1 cellular context compared by ENCODE assay signal in genomic region chr11:67391304-67392181, GRCh38.
A peak's percentile ranks its signal among the peaks of the same experiment; 100 is the strongest.
TF ChIP-seq lines count a peak whose summit lies in the region.

Gene RAD9A, plus strand, starts transcription at chr11:67391986. Its CDS starts 59 bp downstream, at chr11:67392045.

TF ChIP-seq in HepG2, 621 proteins besides CTCF, POLR2A, EP300 and RAD21 (continued from another document and continues in another):
- TF ChIP-seq, protein P1, sequence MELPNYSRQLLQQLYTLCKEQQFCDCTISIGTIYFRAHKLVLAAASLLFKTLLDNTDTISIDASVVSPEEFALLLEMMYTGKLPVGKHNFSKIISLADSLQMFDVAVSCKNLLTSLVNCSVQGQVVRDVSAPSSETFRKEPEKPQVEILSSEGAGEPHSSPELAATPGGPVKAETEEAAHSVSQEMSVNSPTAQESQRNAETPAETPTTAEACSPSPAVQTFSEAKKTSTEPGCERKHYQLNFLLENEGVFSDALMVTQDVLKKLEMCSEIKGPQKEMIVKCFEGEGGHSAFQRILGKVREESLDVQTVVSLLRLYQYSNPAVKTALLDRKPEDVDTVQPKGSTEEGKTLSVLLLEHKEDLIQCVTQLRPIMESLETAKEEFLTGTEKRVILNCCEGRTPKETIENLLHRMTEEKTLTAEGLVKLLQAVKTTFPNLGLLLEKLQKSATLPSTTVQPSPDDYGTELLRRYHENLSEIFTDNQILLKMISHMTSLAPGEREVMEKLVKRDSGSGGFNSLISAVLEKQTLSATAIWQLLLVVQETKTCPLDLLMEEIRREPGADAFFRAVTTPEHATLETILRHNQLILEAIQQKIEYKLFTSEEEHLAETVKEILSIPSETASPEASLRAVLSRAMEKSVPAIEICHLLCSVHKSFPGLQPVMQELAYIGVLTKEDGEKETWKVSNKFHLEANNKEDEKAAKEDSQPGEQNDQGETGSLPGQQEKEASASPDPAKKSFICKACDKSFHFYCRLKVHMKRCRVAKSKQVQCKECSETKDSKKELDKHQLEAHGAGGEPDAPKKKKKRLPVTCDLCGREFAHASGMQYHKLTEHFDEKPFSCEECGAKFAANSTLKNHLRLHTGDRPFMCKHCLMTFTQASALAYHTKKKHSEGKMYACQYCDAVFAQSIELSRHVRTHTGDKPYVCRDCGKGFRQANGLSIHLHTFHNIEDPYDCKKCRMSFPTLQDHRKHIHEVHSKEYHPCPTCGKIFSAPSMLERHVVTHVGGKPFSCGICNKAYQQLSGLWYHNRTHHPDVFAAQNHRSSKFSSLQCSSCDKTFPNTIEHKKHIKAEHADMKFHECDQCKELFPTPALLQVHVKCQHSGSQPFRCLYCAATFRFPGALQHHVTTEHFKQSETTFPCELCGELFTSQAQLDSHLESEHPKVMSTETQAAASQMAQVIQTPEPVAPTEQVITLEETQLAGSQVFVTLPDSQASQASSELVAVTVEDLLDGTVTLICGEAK (IDR thresholded peaks at IDR 0.05): no peak
- TF ChIP-seq, protein P1 (CRISPR knock-in tag; IDR thresholded peaks at IDR 0.05): peak; percentile 81
- TF ChIP-seq, protein P2, sequence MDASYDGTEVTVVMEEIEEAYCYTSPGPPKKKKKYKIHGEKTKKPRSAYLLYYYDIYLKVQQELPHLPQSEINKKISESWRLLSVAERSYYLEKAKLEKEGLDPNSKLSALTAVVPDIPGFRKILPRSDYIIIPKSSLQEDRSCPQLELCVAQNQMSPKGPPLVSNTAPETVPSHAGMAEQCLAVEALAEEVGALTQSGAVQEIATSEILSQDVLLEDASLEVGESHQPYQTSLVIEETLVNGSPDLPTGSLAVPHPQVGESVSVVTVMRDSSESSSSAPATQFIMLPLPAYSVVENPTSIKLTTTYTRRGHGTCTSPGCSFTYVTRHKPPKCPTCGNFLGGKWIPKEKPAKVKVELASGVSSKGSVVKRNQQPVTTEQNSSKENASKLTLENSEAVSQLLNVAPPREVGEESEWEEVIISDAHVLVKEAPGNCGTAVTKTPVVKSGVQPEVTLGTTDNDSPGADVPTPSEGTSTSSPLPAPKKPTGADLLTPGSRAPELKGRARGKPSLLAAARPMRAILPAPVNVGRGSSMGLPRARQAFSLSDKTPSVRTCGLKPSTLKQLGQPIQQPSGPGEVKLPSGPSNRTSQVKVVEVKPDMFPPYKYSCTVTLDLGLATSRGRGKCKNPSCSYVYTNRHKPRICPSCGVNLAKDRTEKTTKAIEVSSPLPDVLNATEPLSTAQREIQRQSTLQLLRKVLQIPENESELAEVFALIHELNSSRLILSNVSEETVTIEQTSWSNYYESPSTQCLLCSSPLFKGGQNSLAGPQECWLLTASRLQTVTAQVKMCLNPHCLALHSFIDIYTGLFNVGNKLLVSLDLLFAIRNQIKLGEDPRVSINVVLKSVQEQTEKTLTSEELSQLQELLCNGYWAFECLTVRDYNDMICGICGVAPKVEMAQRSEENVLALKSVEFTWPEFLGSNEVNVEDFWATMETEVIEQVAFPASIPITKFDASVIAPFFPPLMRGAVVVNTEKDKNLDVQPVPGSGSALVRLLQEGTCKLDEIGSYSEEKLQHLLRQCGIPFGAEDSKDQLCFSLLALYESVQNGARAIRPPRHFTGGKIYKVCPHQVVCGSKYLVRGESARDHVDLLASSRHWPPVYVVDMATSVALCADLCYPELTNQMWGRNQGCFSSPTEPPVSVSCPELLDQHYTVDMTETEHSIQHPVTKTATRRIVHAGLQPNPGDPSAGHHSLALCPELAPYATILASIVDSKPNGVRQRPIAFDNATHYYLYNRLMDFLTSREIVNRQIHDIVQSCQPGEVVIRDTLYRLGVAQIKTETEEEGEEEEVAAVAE (CRISPR knock-in tag; IDR thresholded peaks at IDR 0.05; ENCODE audit: borderline replicate concordance): peak; percentile 20; the same call in 1 of the 2 replicates
- TF ChIP-seq ZNF737 (CRISPR knock-in tag; IDR thresholded peaks at IDR 0.05; ENCODE audit: borderline replicate concordance) (0 out of 2 replicates have a peak, but pooled peaks have one; percentile 15), ZNF256 (CRISPR knock-in tag; conservative IDR thresholded peaks at IDR 0.05) (no peak), JARID2 (CRISPR knock-in tag; IDR thresholded peaks at IDR 0.05; ENCODE audit: insufficient replicate concordance) (peak; percentile 69), KLF11 (CRISPR knock-in tag; IDR thresholded peaks at IDR 0.05) (no peak), BRD4 (CRISPR knock-in tag; IDR thresholded peaks at IDR 0.05) (0 out of 2 replicates have a peak, but pooled peaks have one; percentile 28), RAD51 (IDR thresholded peaks at IDR 0.05; ENCODE audit: borderline replicate concordance) (peak; percentile 100), ZNF510 (CRISPR knock-in tag; IDR thresholded peaks at IDR 0.05; ENCODE audit: low read depth) (no peak), SAFB2 (CRISPR knock-in tag; IDR thresholded peaks at IDR 0.05; ENCODE audit: borderline replicate concordance, low read depth) (peak; percentile 66; the same call in 1 of the 2 replicates), ZNF609 (CRISPR knock-in tag; IDR thresholded peaks at IDR 0.05; ENCODE audit: borderline replicate concordance) (peak; percentile 59; the same call in 1 of the 2 replicates), NCOR1 (IDR thresholded peaks at IDR 0.05; ENCODE audit: borderline replicate concordance, low read length) (no peak; the same call in 1 of the 2 replicates), SCMH1 (CRISPR knock-in tag; IDR thresholded peaks at IDR 0.05; ENCODE audit: borderline replicate concordance) (no peak), MAFK (conservative IDR thresholded peaks at IDR 0.05 in 1 of 2, IDR thresholded peaks at IDR 0.05 in 1 of 2; ENCODE audit: low read length in 2 of 2) (no peak), ZNF549 (CRISPR knock-in tag; IDR thresholded peaks at IDR 0.05) (no peak), ZNF749 (CRISPR knock-in tag; IDR thresholded peaks at IDR 0.05; ENCODE audit: borderline replicate concordance) (no peak; the same call in 1 of the 2 replicates), SMARCE1 (IDR thresholded peaks at IDR 0.05; ENCODE audit: borderline replicate concordance) (no peak), TOPORS (CRISPR knock-in tag; IDR thresholded peaks at IDR 0.05) (peak; percentile 88), SATB2 (CRISPR knock-in tag; IDR thresholded peaks at IDR 0.05) (no peak), ZC3H4 (CRISPR knock-in tag; IDR thresholded peaks at IDR 0.05; ENCODE audit: borderline replicate concordance) (no peak), ZNF282 (IDR thresholded peaks at IDR 0.05; ENCODE audit: partially characterized antibody) (no peak), ZBTB1 (CRISPR knock-in tag; IDR thresholded peaks at IDR 0.05; ENCODE audit: borderline replicate concordance) (no peak), ZNF563 (CRISPR knock-in tag; IDR thresholded peaks at IDR 0.05) (peak; percentile 92; the same call in 1 of the 2 replicates), DDIT3 (CRISPR knock-in tag; IDR thresholded peaks at IDR 0.05) (no peak), FIP1L1 (IDR thresholded peaks at IDR 0.05; ENCODE audit: borderline replicate concordance, insufficient read depth, low read depth, low read length) (no peak), ZNF761 (CRISPR knock-in tag; conservative IDR thresholded peaks at IDR 0.05) (peak; percentile 68), ZNF230 (CRISPR knock-in tag; IDR thresholded peaks at IDR 0.05) (peak; percentile 92), FOXP4 (CRISPR knock-in tag; IDR thresholded peaks at IDR 0.05) (peak; percentile 57; the same call in 1 of the 2 replicates), ZNF7 (CRISPR knock-in tag; IDR thresholded peaks at IDR 0.05) (no peak), ZSCAN20 (CRISPR knock-in tag; IDR thresholded peaks at IDR 0.05; ENCODE audit: borderline replicate concordance) (no peak), ZNF558 (CRISPR knock-in tag; IDR thresholded peaks at IDR 0.05; ENCODE audit: borderline replicate concordance) (no peak), TRIM24 (CRISPR knock-in tag; IDR thresholded peaks at IDR 0.05) (0 out of 2 replicates have a peak, but pooled peaks have one; percentile 30), CEBPG (CRISPR knock-in tag; IDR thresholded peaks at IDR 0.05) (peak; percentile 17; the same call in 1 of the 2 replicates), MYNN (CRISPR knock-in tag; IDR thresholded peaks at IDR 0.05; ENCODE audit: low read depth) (no peak; the same call in 1 of the 2 replicates), BCL6 (CRISPR knock-in tag; IDR thresholded peaks at IDR 0.05) (peak; percentile 68), CAMTA2 (CRISPR knock-in tag; IDR thresholded peaks at IDR 0.05; ENCODE audit: borderline replicate concordance) (peak; percentile 65; the same call in 1 of the 2 replicates)
- TF ChIP-seq, protein P3, sequence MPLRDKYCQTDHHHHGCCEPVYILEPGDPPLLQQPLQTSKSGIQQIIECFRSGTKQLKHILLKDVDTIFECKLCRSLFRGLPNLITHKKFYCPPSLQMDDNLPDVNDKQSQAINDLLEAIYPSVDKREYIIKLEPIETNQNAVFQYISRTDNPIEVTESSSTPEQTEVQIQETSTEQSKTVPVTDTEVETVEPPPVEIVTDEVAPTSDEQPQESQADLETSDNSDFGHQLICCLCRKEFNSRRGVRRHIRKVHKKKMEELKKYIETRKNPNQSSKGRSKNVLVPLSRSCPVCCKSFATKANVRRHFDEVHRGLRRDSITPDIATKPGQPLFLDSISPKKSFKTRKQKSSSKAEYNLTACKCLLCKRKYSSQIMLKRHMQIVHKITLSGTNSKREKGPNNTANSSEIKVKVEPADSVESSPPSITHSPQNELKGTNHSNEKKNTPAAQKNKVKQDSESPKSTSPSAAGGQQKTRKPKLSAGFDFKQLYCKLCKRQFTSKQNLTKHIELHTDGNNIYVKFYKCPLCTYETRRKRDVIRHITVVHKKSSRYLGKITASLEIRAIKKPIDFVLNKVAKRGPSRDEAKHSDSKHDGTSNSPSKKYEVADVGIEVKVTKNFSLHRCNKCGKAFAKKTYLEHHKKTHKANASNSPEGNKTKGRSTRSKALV (CRISPR knock-in tag; IDR thresholded peaks at IDR 0.05): no peak
